8 cellular contexts compared by ENCODE assay signal in the genomic region with DNA sequence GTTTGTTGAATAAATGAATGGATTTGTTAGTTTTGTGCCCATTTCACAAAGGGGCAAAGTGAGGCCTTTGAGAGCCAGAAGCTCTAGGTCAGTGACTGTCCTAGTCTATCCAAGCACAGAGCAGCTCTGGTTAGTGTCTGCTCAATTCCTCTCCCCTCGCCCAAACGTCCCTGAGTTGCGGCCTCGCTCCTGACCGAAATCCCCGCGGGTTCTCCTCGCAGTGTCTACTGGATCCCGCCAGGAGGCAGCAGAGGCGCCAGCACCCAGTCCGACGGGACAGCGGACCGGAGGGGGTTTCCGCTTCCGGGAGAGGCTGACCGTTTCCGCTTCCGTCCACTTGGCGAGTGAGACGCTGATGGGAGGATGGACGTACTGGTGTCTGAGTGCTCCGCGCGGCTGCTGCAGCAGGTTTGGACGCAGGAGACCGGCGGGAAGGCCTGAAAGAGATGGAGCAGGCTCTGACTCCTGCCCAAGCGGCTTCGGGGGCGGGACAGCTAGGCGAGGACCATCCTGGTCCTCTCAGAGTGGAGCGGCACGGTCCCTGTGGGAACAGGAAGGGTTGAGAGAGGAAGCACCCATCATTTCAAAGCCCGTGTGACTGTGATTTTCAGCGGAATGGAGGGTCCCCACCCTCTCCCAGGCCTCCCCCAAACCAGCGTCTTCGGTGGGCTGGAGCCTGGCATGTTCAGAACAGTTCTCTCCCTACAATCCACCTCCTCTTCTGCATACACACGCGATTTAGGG. TPM values are rescaled to one million over a fixed set of nuclear protein-coding genes. Genes with fewer than 3 reads are reported as not detected.
DNase-seq lines count a peak whose midpoint lies in the region; ATAC-seq, FAIRE-seq and TF ChIP-seq lines count a peak whose summit lies in the region.

RARS1 (plus strand) TSS at position 336 of the 744 bp plus-strand sequence; CDS start at position 364, 28 bp downstream.

- peaks cover 0 to 4% (median 2%) of the 10 kb centered on the region in 4 experiments; a peak in 3 of 7 replicates for H3K4me1 ChIP-seq in H1 (replicated peaks in 1 of 4; ENCODE audit: control insufficient read depth in 3 of 4, insufficient read depth in 4 of 4, low read length in 3 of 4)

- H3K4me2 ChIP-seq in H1 (ENCODE audit: insufficient read depth in 1 of 2, low read depth in 2 of 2, low read length in 2 of 2): peak within 1 kb of the TSS; percentile 45 to 72

- H3K27ac Mint-ChIP-seq in Calu3 (ENCODE audit: unreplicated experiment) (peak within 1 kb of the TSS; percentile 95), memory B cell (peak within 1 kb of the TSS; percentile 89)

- no peaks in the 10 kb centered on the region; the same call in 1 of the 2 replicates for H3K23me2 ChIP-seq in H1 (ENCODE audit: low read depth, low read length)

- TF ChIP-seq RAD21 in H1 (IDR thresholded peaks at IDR 0.05 in 1 of 2, conservative IDR thresholded peaks at IDR 0.05 in 1 of 2; ENCODE audit: low read depth in 2 of 2, low read length in 2 of 2): peak; percentile 56 to 68

- no peaks in the 10 kb centered on the region for H3K27me3 ChIP-seq in H1 (replicated peaks in 1 of 4; ENCODE audit: control insufficient read depth in 3 of 4, extremely low read depth in 1 of 4, insufficient read depth in 3 of 4, low read length in 3 of 4)

- H3K18ac ChIP-seq in H1 (ENCODE audit: extremely low read depth, low read length): no peak within 1 kb of the TSS

- H3K56ac ChIP-seq in H1 (replicated peaks; ENCODE audit: insufficient read length, low read depth, low read length): no peak within 1 kb of the TSS

- DNase-seq in Calu3: peak; percentile 97
- peak; percentile 95 for DNase-seq in HTR-8/SVneo (ENCODE audit: insufficient read length, low spot score)
- peak; percentile 80 for DNase-seq in NOMO-1 treated with DMSO at 0.1 percent for 48 hours (lab: John Stamatoyannopoulos, UW; ENCODE audit: unreplicated experiment)
- DNase-seq in activated CD8-positive, alpha-beta memory T cell treated with anti-CD3 and anti-CD28 coated beads for 48 hours (ENCODE audit: low read depth in 2 of 3, low spot score in 2 of 3): peak; percentile 56 to 78 (median 75)
- DNase-seq in H1 (ENCODE audit: low read depth in 1 of 2, low spot score in 2 of 2): peak; percentile 89 to 95
- peak; percentile 61 to 82 for DNase-seq in memory B cell (ENCODE audit: low spot score in 2 of 2)
- peak; percentile 73 for DNase-seq in stimulated activated CD8-positive, alpha-beta memory T cell treated with anti-CD3 and anti-CD28 coated beads, Interleukin-12 subunit alpha, Interleukin-12 subunit beta, amount 100 ng/mL, for 24 hours (ENCODE audit: extremely low read depth)

- H3K79me2 ChIP-seq in H1 (ENCODE audit: control insufficient read depth in 1 of 2, insufficient read depth in 2 of 2, low read length in 2 of 2): peaks cover 0 to 14% of the 10 kb centered on the region in 2 experiments; a peak in 2 of 4 replicates

- POLR2A ChIA-PET in H1 (lab: Charles Lee; ENCODE audit: partially characterized antibody): interaction anchor here (1.0 to 2.5 kb wide), 6 partner anchors 8 to 217 kb away, joined by 3 to 11 read pairs (median 4); no protein-coding TSS in a partner anchor

- peak within 1 kb of the TSS; percentile 61 for H2AFZ ChIP-seq in H1 (ENCODE audit: low read length)

- TF ChIP-seq CTCF in Calu3 (IDR thresholded peaks at IDR 0.05; ENCODE audit: unreplicated experiment): peak; percentile 98
- peak; percentile 84 to 98 (median 94) for TF ChIP-seq CTCF in H1 (IDR thresholded peaks at IDR 0.05; ENCODE audit: control extremely low read depth in 1 of 3, insufficient read depth in 1 of 3, low read depth in 1 of 3, low read length in 3 of 3)

- H3K36me3 Mint-ChIP-seq in Calu3 (ENCODE audit: insufficient read depth, unreplicated experiment) (peaks cover 50% of the 10 kb centered on the region), memory B cell (peaks cover 8% of the 10 kb centered on the region)

- no peaks in the 10 kb centered on the region for H3K9me3 Mint-ChIP-seq in Calu3 (ENCODE audit: low read depth, unreplicated experiment)
- no peaks in the 10 kb centered on the region for H3K9me3 Mint-ChIP-seq in memory B cell

- CTCF ChIA-PET in Calu3 (lab: Charles Lee): interaction anchor here (0.5 to 0.9 kb wide), 4 partner anchors 13 to 893 kb away, joined by 3 to 5 read pairs (median 4); no protein-coding TSS in a partner anchor
- CTCF ChIA-PET in H1 (lab: Charles Lee; ENCODE audit: partially characterized antibody): interaction anchor here (0.6 to 2.4 kb wide), 20 partner anchors 21 to 358 kb away, joined by 3 to 14 read pairs (median 3); no protein-coding TSS in a partner anchor

- H3K4me1 Mint-ChIP-seq in Calu3 (ENCODE audit: low read depth, unreplicated experiment): peaks cover 25% of the 10 kb centered on the region
- H3K4me1 Mint-ChIP-seq in memory B cell: peaks cover 17% of the 10 kb centered on the region

- no peak within 1 kb of the TSS for H4K91ac ChIP-seq in H1 (replicated peaks; ENCODE audit: insufficient read length, low read length)

- peak within 1 kb of the TSS; percentile 100 for H3K4me3 Mint-ChIP-seq in Calu3 (ENCODE audit: low read depth, unreplicated experiment)
- peak within 1 kb of the TSS; percentile 99 for H3K4me3 Mint-ChIP-seq in memory B cell

- no peak within 1 kb of the TSS for H3K14ac ChIP-seq in H1 (ENCODE audit: insufficient read length)

- no peak within 1 kb of the TSS for H3K4ac ChIP-seq in H1 (replicated peaks; ENCODE audit: insufficient read length, low read depth, low read length)

- H4K5ac ChIP-seq in H1 (ENCODE audit: insufficient read length, low read depth, low read length): no peak within 1 kb of the TSS

- H2AK5ac ChIP-seq in H1 (ENCODE audit: low read depth, low read length): no peak within 1 kb of the TSS

- H2BK12ac ChIP-seq in H1 (ENCODE audit: low read depth, low read length): no peak within 1 kb of the TSS

- TF ChIP-seq EP300 in H1 (IDR thresholded peaks at IDR 0.05; ENCODE audit: borderline replicate concordance in 1 of 2, low read depth in 2 of 2, low read length in 2 of 2): peak in 1 of 2 experiments; percentile 32; a peak in 1 of 3 replicates

- BruUV-seq in Calu3 (replicated peaks; lab: Mats Ljungman, UMichigan): TSS peak; percentile 50

- intact Hi-C loops in Calu3 (cut with micrococcal nuclease; ENCODE audit: unreplicated experiment): loop anchor here (2.0 to 5.0 kb wide), 2 partner anchors 171 to 218 kb away; no protein-coding TSS in a partner anchor

- no peak within 1 kb of the TSS for H2BK15ac ChIP-seq in H1 (ENCODE audit: low read length)

- no peak within 1 kb of the TSS for H2BK20ac ChIP-seq in H1 (ENCODE audit: low read length)

- peak within 1 kb of the TSS; percentile 73 for H3K9ac ChIP-seq in H1 (replicated peaks in 1 of 4; ENCODE audit: extremely low read depth in 1 of 4, low read depth in 3 of 4, low read length in 3 of 4)

- TF ChIP-seq POLR2A in H1 (IDR thresholded peaks at IDR 0.05; ENCODE audit: control extremely low read depth in 1 of 2, low read depth in 2 of 2, low read length in 2 of 2): peak in 1 of 2 experiments; percentile 90; a peak in 2 of 3 replicates

- no peaks in the 10 kb centered on the region for H3K9me3 ChIP-seq in H1 (ENCODE audit: insufficient read depth in 2 of 2, low read depth in 1 of 2, low read length in 1 of 2)

- WGBS in H1 (ENCODE audit: extremely low coverage in 1 of 2, insufficient coverage in 1 of 2, insufficient read length in 1 of 2, insufficient replicate concordance in 2 of 2, low coverage in 1 of 2, low lambda C conversion rate in 2 of 2, missing lambda C conversion rate in 1 of 2), 2 experiments: 4% methylated on average over 39 of the region's 40 CpGs; no CpG with 5 or more reads in 1 of the 2 experiments

- H4K8ac ChIP-seq in H1 (ENCODE audit: extremely low read depth, insufficient read depth, low read length): peak within 1 kb of the TSS; percentile 90

- H2BK5ac ChIP-seq in H1 (ENCODE audit: low read depth, low read length): no peak within 1 kb of the TSS

- no peak within 1 kb of the TSS for H3K27ac ChIP-seq in H1 (ENCODE audit: low read depth, low read length)

- H2BK120ac ChIP-seq in H1 (replicated peaks; ENCODE audit: low read depth, low read length): no peak within 1 kb of the TSS

- no peak within 1 kb of the TSS for H3K23ac ChIP-seq in H1 (ENCODE audit: insufficient read length)

- peak within 1 kb of the TSS; percentile 81 to 100 (median 95) for H3K4me3 ChIP-seq in H1 (ENCODE audit: extremely low read depth in 1 of 4, insufficient read depth in 2 of 4, low read depth in 3 of 4, low read length in 4 of 4)

- ATAC-seq in GM21367 (IDR thresholded peaks at IDR 0.05; ENCODE audit: unreplicated experiment): peak; percentile 77
- peak; percentile 87 for ATAC-seq in memory B cell (ENCODE audit: low read depth)

- H3K27me3 Mint-ChIP-seq in Calu3 (ENCODE audit: unreplicated experiment) (no peaks in the 10 kb centered on the region), memory B cell (peaks cover 1% of the 10 kb centered on the region)

- H3K79me1 ChIP-seq in H1 (ENCODE audit: low read depth, low read length): 0 out of 2 replicates have a peak, but pooled peaks cover 2% of the 10 kb centered on the region

- H4K20me1 ChIP-seq in H1 (replicated peaks in 1 of 2; ENCODE audit: control insufficient read depth in 1 of 2, insufficient read depth in 2 of 2, low read length in 2 of 2): peaks cover 0 to 1% of the 10 kb centered on the region in 2 experiments

- FAIRE-seq in HTR-8/SVneo (lab: Jason Lieb, UNC) (peak; percentile 90), H1 (lab: Jason Lieb, UNC) (peak; percentile 71)

- peaks cover 7 to 30% (median 22%) of the 10 kb centered on the region in 4 experiments; a peak in 7 of 8 replicates for H3K36me3 ChIP-seq in H1 (ENCODE audit: control insufficient read depth in 2 of 4, insufficient read depth in 4 of 4, low read length in 3 of 4)

TF ChIP-seq in H1, 55 proteins besides CTCF, POLR2A, EP300 and RAD21 (continues in another document):
- TF ChIP-seq JUND (IDR thresholded peaks at IDR 0.05; ENCODE audit: low read length) (0 out of 2 replicates have a peak, but pooled peaks have one; percentile 39), BACH1 (IDR thresholded peaks at IDR 0.05; ENCODE audit: low read length) (no peak), KDM4A (IDR thresholded peaks at IDR 0.05; ENCODE audit: low read depth, low read length, severe bottlenecking) (peak; percentile 62), HDAC2 (IDR thresholded peaks at IDR 0.05; ENCODE audit: borderline replicate concordance in 1 of 2, low read depth in 2 of 2, low read length in 2 of 2) (peak in 1 of 2 experiments; percentile 54; a peak in 1 of 4 replicates), RNF2 (IDR thresholded peaks at IDR 0.05; ENCODE audit: borderline replicate concordance, low read depth, low read length, missing control alignments, poor library complexity, severe bottlenecking) (no peak)

RNA-seq across cellular contexts. Expression of gene RARS1, which starts in this region (rescaled TPM):
- 130 and 137 TPM in 2 replicates for total RNA-seq in Calu3 (2022)
- total RNA-seq in H1 (2021; fragmentation: NEBNext Ultra II Directional; extraction: Animal tissue kit (Norgen Biotek cat#: 25700)): 98.9 and 108 TPM in 2 replicates
- 16.2 and 30.2 TPM in 2 replicates for polyA plus RNA-seq in H1 (2011; rRNA removed)
- polyA plus RNA-seq in H1 (2011; cell fraction: cytosol; rRNA removed): 48.7 TPM
- 13.2 TPM for polyA plus RNA-seq in H1 (2011; cell fraction: nucleus; rRNA removed)
- 56.6 to 106 TPM (median 64.6 TPM) in 4 replicates for polyA plus RNA-seq in H1 (2012, experiment 1 of 2)
- 13.3 TPM for polyA plus RNA-seq in H1 (2012, experiment 2 of 2)
- polyA plus RNA-seq in H1 (2013, experiment 1 of 2): 76.3 TPM
- 78.0 TPM for polyA plus RNA-seq in H1 (2013, experiment 2 of 2)
- 29.4 and 45.5 TPM in 2 replicates for polyA minus RNA-seq in H1 (2011; rRNA and poly(A)+ RNA removed)
- 23.1 TPM for polyA minus RNA-seq in H1 (2011; cell fraction: cytosol; rRNA and poly(A)+ RNA removed)
- 31.2 TPM for polyA minus RNA-seq in H1 (2011; cell fraction: nucleus; rRNA and poly(A)+ RNA removed)
